In genomic region chr7:36055207-36055606, GRCh38 we compare ENCODE assay signal across 16 cellular contexts.
DNase-seq lines count a peak whose midpoint lies in the region; ATAC-seq, FAIRE-seq and TF ChIP-seq lines count a peak whose summit lies in the region.
"Had no signal": no experiment of that assay in that cellular context is flagged by ENCODE, and none has a peak within 500 bp of the region (broad histone marks: within the 10 kb centered on the region; RNA-seq: fewer than 3 reads in every experiment).

No MANE protein-coding gene starts in this region.

- TF ChIP-seq CTCF in right atrium auricular region (IDR thresholded peaks at IDR 0.05), result no peak

- H3K27me3 ChIP-seq in right atrium auricular region, result no peaks in the 10 kb centered on the region
- H3K27me3 ChIP-seq: BLaER1 treated with 17β-estradiol and CSF1 and Interleukin-3, amounts not matched to agents 10 nM and 100 nM had no signal

- ATAC-seq in Right ventricle myocardium inferior (peak; percentile 84), left cardiac atrium (peak; percentile 73 to 92), HG02642 (IDR thresholded peaks at IDR 0.05; ENCODE audit: poor library complexity, unreplicated experiment) (no peak)
- ATAC-seq: CD8-positive, alpha-beta T cell; GM12878 had no signal

- H3K27ac ChIP-seq in right atrium auricular region, result no peak overlapping the region
- H3K27ac ChIP-seq: BLaER1 treated with 17β-estradiol and CSF1 and Interleukin-3, amounts not matched to agents 10 nM and 100 nM had no signal

- peaks cover 0 to 7% of the 10 kb centered on the region in 2 donors for H3K4me1 ChIP-seq in right atrium auricular region
- H3K4me1 ChIP-seq: HAP-1 had no signal

- DNase-seq in Right ventricle myocardium inferior (ENCODE audit: missing footprints), result no peak
- DNase-seq in right atrium auricular region (ENCODE audit: low spot score), result no peak
- peak; percentile 48 for DNase-seq in DMS79 treated with DMSO at 0.1 percent for 48 hours (lab: John Stamatoyannopoulos, UW)
- DNase-seq in left cardiac atrium, result no peak
- no peak for DNase-seq in H54 (ENCODE audit: insufficient read length, low spot score)
- DNase-seq: CD8-positive, alpha-beta T cell; COR-L47; DMS 273 treated with DMSO at 0.1 percent for 48 hours; DND-41; EL had no signal

- intact Hi-C loops in Right ventricle myocardium inferior (cut with DNase I), result no loop called here
- intact Hi-C loops in left cardiac atrium (cut with DNase I), result no loop called here

- H3K4me3 ChIP-seq in right atrium auricular region, result no peak overlapping the region
- H3K4me3 ChIP-seq: BLaER1 treated with 17β-estradiol and CSF1 and Interleukin-3, amounts not matched to agents 10 nM and 100 nM; GM12878; HAP-1 had no signal

- TF ChIP-seq POLR2A in H54 (IDR thresholded peaks at IDR 0.05; ENCODE audit: low read depth, low read length), result no peak

- no peaks in the 10 kb centered on the region for H3K36me3 ChIP-seq in right atrium auricular region
- H3K36me3 ChIP-seq: BLaER1 treated with 17β-estradiol and CSF1 and Interleukin-3, amounts not matched to agents 10 nM and 100 nM; HAP-1 had no signal

- no peaks in the 10 kb centered on the region for H3K9me3 ChIP-seq in right atrium auricular region
- H3K9me3 ChIP-seq: BLaER1 treated with 17β-estradiol and CSF1 and Interleukin-3, amounts not matched to agents 10 nM and 100 nM; HAP-1 had no signal

- no peak for FAIRE-seq in H54 (lab: Jason Lieb, UNC)
- FAIRE-seq: GM12878, GM19239, H1 had no signal
